In genomic region chr15:34721802-34722795, GRCh38 we compare ENCODE assay signal across 7 cellular contexts. TPM values are rescaled to one million over a fixed set of nuclear protein-coding genes. Genes with fewer than 3 reads are reported as not detected.
DNase-seq lines count a peak whose midpoint lies in the region; ATAC-seq and TF ChIP-seq lines count a peak whose summit lies in the region.

No MANE protein-coding gene starts in this region.

- DNase-seq in WERI-Rb-1: peak; percentile 92
- peak; percentile 82 for DNase-seq in cardiac septum (ENCODE audit: low spot score)
- peak; percentile 63 to 83 for DNase-seq in psoas muscle
- no peak for DNase-seq in erythroblast (lab: John Stamatoyannopoulos, UW)

- H3K4me3 ChIP-seq in HUES48 (ENCODE audit: low read depth, low read length): peak overlapping the region; percentile 49
- H3K4me3 ChIP-seq in WERI-Rb-1 (ENCODE audit: low read depth, low read length): peak overlapping the region; percentile 34
- peak overlapping the region; percentile 46 for H3K4me3 ChIP-seq in psoas muscle

- H3K4me1 ChIP-seq in HUES48 (ENCODE audit: control insufficient read depth, insufficient read depth, low read length): peaks cover 37% of the 10 kb centered on the region
- H3K4me1 ChIP-seq in psoas muscle: peaks cover 68% of the 10 kb centered on the region

- intact Hi-C loops in cardiac septum (cut with DNase I) (no loop called here), psoas muscle (cut with DNase I) (loop anchor here in 1 of 2 donors (5.0 kb wide), 1 partner anchor 75 kb away; the partner anchor contains the start of gene ACTC1)

- peak; percentile 13; the same call in 1 of the 2 replicates for TF ChIP-seq CTCF in WERI-Rb-1 (IDR thresholded peaks at IDR 0.05; ENCODE audit: low read depth, low read length)
- no peak for TF ChIP-seq CTCF in psoas muscle (IDR thresholded peaks at IDR 0.05)

- no peak overlapping the region for H3K9ac ChIP-seq in HUES48 (ENCODE audit: low read depth, low read length)

- H3K27me3 ChIP-seq in HUES48 (ENCODE audit: control insufficient read depth, insufficient read depth, low read length) (peaks cover 3% of the 10 kb centered on the region; the same call in 1 of the 2 replicates), WERI-Rb-1 (ENCODE audit: insufficient read depth, low read depth, severe bottlenecking) (no peaks in the 10 kb centered on the region), psoas muscle (ENCODE audit: insufficient read depth in 3 of 3, low read length in 2 of 3) (no peaks in the 10 kb centered on the region)

- peak overlapping the region; percentile 65 for H3K27ac ChIP-seq in HUES48 (ENCODE audit: low read depth, low read length)
- peak overlapping the region; percentile 85 for H3K27ac ChIP-seq in WERI-Rb-1
- peak overlapping the region; percentile 77 for H3K27ac ChIP-seq in psoas muscle

- WGBS in psoas muscle, 3 donors: 7 to 10% (median 7%) methylated on average over 30 to 34 of the region's 34 CpGs

- TF ChIP-seq POLR2A in erythroblast (IDR thresholded peaks at IDR 0.05; ENCODE audit: low read length): no peak

- ATAC-seq in psoas muscle (peak; percentile 67 to 78 (median 75)), GM21786 (IDR thresholded peaks at IDR 0.05; ENCODE audit: unreplicated experiment) (no peak), HG02885 (IDR thresholded peaks at IDR 0.05; ENCODE audit: poor library complexity, unreplicated experiment) (no peak)

- H3K36me3 ChIP-seq in HUES48 (ENCODE audit: control insufficient read depth, insufficient read depth, low read length) (no peaks in the 10 kb centered on the region), WERI-Rb-1 (no peaks in the 10 kb centered on the region), psoas muscle (ENCODE audit: insufficient read depth in 1 of 2, low read depth in 1 of 2) (no peaks in the 10 kb centered on the region)

- H3K9me3 ChIP-seq in HUES48 (ENCODE audit: control insufficient read depth, insufficient read depth, low read length) (no peaks in the 10 kb centered on the region), WERI-Rb-1 (ENCODE audit: severe bottlenecking) (no peaks in the 10 kb centered on the region), psoas muscle (no peaks in the 10 kb centered on the region)

RNA-seq across cellular contexts. Expression of gene GJD2, which starts 32.7 kb away (rescaled TPM):
- total RNA-seq in cardiac septum (0.11 TPM), psoas muscle (not detected)
- polyA plus RNA-seq in psoas muscle: not detected

Comparison
In these comparisons a context has a peak if more than half of its experiments do, and no peak if none do; other contexts are left out.
1. DNase-seq: peak in WERI-Rb-1 (single experiment), cardiac septum (single experiment) and psoas muscle (2 of 2); none in erythroblast (0 of 2).
2. ATAC-seq: peak in psoas muscle (4 of 4); none in GM21786 (single experiment) and HG02885 (single experiment).
3. Peak in every context shown above with its lines, with median percentiles within 50 percentile points of each other: H3K27ac ChIP-seq and H3K4me3 ChIP-seq.